Comparison of ENCODE assay signal across 34 cellular contexts in genomic region chr15:79308874-79309273, GRCh38. TPM values are rescaled to one million over a fixed set of nuclear protein-coding genes. Genes with fewer than 3 reads are reported as not detected.
A peak's percentile ranks its signal among the peaks of the same experiment; 100 is the strongest.
DNase-seq lines count a peak whose midpoint lies in the region; ATAC-seq and TF ChIP-seq lines count a peak whose summit lies in the region.
"Had no signal": no experiment of that assay in that cellular context is flagged by ENCODE, and none has a peak within 500 bp of the region (broad histone marks: within the 10 kb centered on the region; RNA-seq: fewer than 3 reads in every experiment).

No MANE protein-coding gene starts in this region.

- CTCF ChIA-PET in Calu3 (lab: Charles Lee), result no interaction called here

- H3K27me3 ChIP-seq in foreskin keratinocyte, result peaks cover 59% of the 10 kb centered on the region
- H3K27me3 ChIP-seq: BLaER1 treated with 17β-estradiol and CSF1 and Interleukin-3, amounts not matched to agents 10 nM and 100 nM; body of pancreas; right atrium auricular region had no signal

- DNase-seq in SKM-1 treated with dmso at 0.1 percent for 144 hours (lab: John Stamatoyannopoulos, UW; ENCODE audit: unreplicated experiment), result peak; percentile 9
- DNase-seq in SKM-1 (lab: John Stamatoyannopoulos, UW; ENCODE audit: unreplicated experiment), result no peak
- DNase-seq in KBM-7, result peak; percentile 32
- peak; percentile 26 for DNase-seq in SK-N-DZ (ENCODE audit: low spot score)
- DNase-seq in neural crest cell (ENCODE audit: low read depth, low spot score), result no peak
- no peak for DNase-seq in Calu3
- DNase-seq in foreskin keratinocyte, result no peak
- DNase-seq: activated CD4-positive, alpha-beta memory T cell treated with anti-CD3 and anti-CD28 coated beads for 36 hours; activated CD4-positive, alpha-beta T cell treated with anti-CD3 and anti-CD28 coated beads for 1 hour; activated CD8-positive, alpha-beta memory T cell treated with anti-CD3 and anti-CD28 coated beads, Interleukin-2, amount 50 U/mL, for 48 hours; activated naive CD4-positive, alpha-beta T cell treated with anti-CD3 and anti-CD28 coated beads, Interleukin-2, amount 10 ng/mL, durations not matched to agents 7 days and 5 days; body of pancreas; esophagus squamous epithelium; foreskin melanocyte; H7; heart left ventricle; NCI-H1048; NCI-H187; NCI-H226; small intestine; stimulated activated naive B cell treated with anti-CD40 and anti-IgM and Interleukin-4, amounts not matched to agents 10 μg/mL and 1 μg/mL and 100 μg/mL, for 72 hours; T-helper 2 cell; trophoblast cell had no signal

- intact Hi-C loops in Calu3 (cut with micrococcal nuclease; ENCODE audit: unreplicated experiment), result no loop called here

- no TSS peak for BruUV-seq in Calu3 (replicated peaks; lab: Mats Ljungman, UMichigan)

- H3K27ac Mint-ChIP-seq in neural crest cell (ENCODE audit: unreplicated experiment) (no peak overlapping the region), Calu3 (ENCODE audit: unreplicated experiment) (no peak overlapping the region)
- H3K27ac Mint-ChIP-seq: activated CD4-positive, alpha-beta memory T cell treated with anti-CD3 and anti-CD28 coated beads for 36 hours; activated naive CD4-positive, alpha-beta T cell treated with anti-CD3 and anti-CD28 coated beads, Interleukin-2, amount 10 ng/mL, durations not matched to agents 7 days and 5 days; activated T-helper 1 cell treated with anti-CD3 and anti-CD28 coated beads, Interleukin-12 subunit alpha, Interleukin-12 subunit beta, Interleukin-2, Interleukin-4 antibody, amounts not matched to agents 30 ng/mL and 10 ng/mL and 1 ng/mL, durations not matched to agents 14 hours and 24 hours and 36 hours; stimulated activated naive B cell treated with anti-CD40 and anti-IgM and Interleukin-4, amounts not matched to agents 10 μg/mL and 1 μg/mL and 100 μg/mL, for 72 hours had no signal

- TF ChIP-seq CTCF in neural crest cell (conservative IDR thresholded peaks at IDR 0.05), result no peak
- TF ChIP-seq CTCF in Calu3 (IDR thresholded peaks at IDR 0.05; ENCODE audit: unreplicated experiment), result no peak
- no peak for TF ChIP-seq CTCF in foreskin keratinocyte (conservative IDR thresholded peaks at IDR 0.05)

- no peaks in the 10 kb centered on the region for H3K9me3 Mint-ChIP-seq in neural crest cell
- no peaks in the 10 kb centered on the region for H3K9me3 Mint-ChIP-seq in Calu3 (ENCODE audit: low read depth, unreplicated experiment)
- H3K9me3 Mint-ChIP-seq: activated CD4-positive, alpha-beta memory T cell treated with anti-CD3 and anti-CD28 coated beads for 36 hours; activated naive CD4-positive, alpha-beta T cell treated with anti-CD3 and anti-CD28 coated beads, Interleukin-2, amount 10 ng/mL, durations not matched to agents 7 days and 5 days; activated T-helper 1 cell treated with anti-CD3 and anti-CD28 coated beads, Interleukin-12 subunit alpha, Interleukin-12 subunit beta, Interleukin-2, Interleukin-4 antibody, amounts not matched to agents 30 ng/mL and 10 ng/mL and 1 ng/mL, durations not matched to agents 14 hours and 24 hours and 36 hours; stimulated activated naive B cell treated with anti-CD40 and anti-IgM and Interleukin-4, amounts not matched to agents 10 μg/mL and 1 μg/mL and 100 μg/mL, for 72 hours had no signal

- H3K27me3 Mint-ChIP-seq in neural crest cell (ENCODE audit: low read depth) (peaks cover 62% of the 10 kb centered on the region), Calu3 (ENCODE audit: unreplicated experiment) (peaks cover 67% of the 10 kb centered on the region)

- in situ Hi-C loops in KBM-7 (cut with MboI; ENCODE audit: low pct_unique_long_range_greater_than_20kb, low sequenced_read_pairs), result no loop called here

- no peak overlapping the region for H3K27ac ChIP-seq in foreskin keratinocyte
- H3K27ac ChIP-seq: BLaER1 treated with 17β-estradiol and CSF1 and Interleukin-3, amounts not matched to agents 10 nM and 100 nM; body of pancreas; esophagus squamous epithelium; heart left ventricle; right atrium auricular region; RWPE1; SK-N-MC had no signal

- no peak for ATAC-seq in foreskin keratinocyte
- ATAC-seq in GM18858 (IDR thresholded peaks at IDR 0.05; ENCODE audit: unreplicated experiment), result no peak
- ATAC-seq: body of pancreas; heart left ventricle; stimulated activated naive B cell treated with anti-CD40 and anti-IgM and Interleukin-4, amounts not matched to agents 10 μg/mL and 1 μg/mL and 100 μg/mL, for 72 hours had no signal

- H3K4me1 Mint-ChIP-seq in neural crest cell (peaks cover 25% of the 10 kb centered on the region), Calu3 (ENCODE audit: low read depth, unreplicated experiment) (peaks cover 22% of the 10 kb centered on the region)

- H3K4me1 ChIP-seq in foreskin keratinocyte, result peaks cover 7% of the 10 kb centered on the region

- H3K4me3 Mint-ChIP-seq in neural crest cell (peak overlapping the region; percentile 77), Calu3 (ENCODE audit: low read depth, unreplicated experiment) (no peak overlapping the region)
- H3K4me3 Mint-ChIP-seq: activated CD4-positive, alpha-beta memory T cell treated with anti-CD3 and anti-CD28 coated beads for 36 hours; activated naive CD4-positive, alpha-beta T cell treated with anti-CD3 and anti-CD28 coated beads, Interleukin-2, amount 10 ng/mL, durations not matched to agents 7 days and 5 days; activated T-helper 1 cell treated with anti-CD3 and anti-CD28 coated beads, Interleukin-12 subunit alpha, Interleukin-12 subunit beta, Interleukin-2, Interleukin-4 antibody, amounts not matched to agents 30 ng/mL and 10 ng/mL and 1 ng/mL, durations not matched to agents 14 hours and 24 hours and 36 hours; stimulated activated naive B cell treated with anti-CD40 and anti-IgM and Interleukin-4, amounts not matched to agents 10 μg/mL and 1 μg/mL and 100 μg/mL, for 72 hours had no signal

- H3K36me3 Mint-ChIP-seq in neural crest cell (ENCODE audit: low read depth), result peaks cover 7% of the 10 kb centered on the region
- H3K36me3 Mint-ChIP-seq in Calu3 (ENCODE audit: insufficient read depth, unreplicated experiment), result peaks cover 34% of the 10 kb centered on the region

RNA-seq across cellular contexts. Expression of gene TMED3, which starts 2.0 kb away (rescaled TPM):
- 92.0 and 120 TPM in 2 replicates for polyA plus RNA-seq in SK-N-DZ (2014; cell fraction: cytosol; rRNA removed)
- polyA plus RNA-seq in SK-N-DZ (2014; cell fraction: nucleus; rRNA removed), result 42.2 and 57.3 TPM in 2 replicates
- total RNA-seq in neural crest cell (34.4 and 35.8 TPM in 2 replicates), Calu3 (2022) (127 and 139 TPM in 2 replicates), foreskin keratinocyte (97.3 and 102 TPM in 2 replicates)
- polyA plus RNA-seq in foreskin keratinocyte, result 130 and 131 TPM in 2 replicates

RNA-seq across cellular contexts. Expression of gene ANKRD34C, which starts 26.4 kb away (rescaled TPM):
- not detected in 2 replicates for polyA plus RNA-seq in SK-N-DZ (2014; cell fraction: cytosol; rRNA removed)
- polyA plus RNA-seq in SK-N-DZ (2014; cell fraction: nucleus; rRNA removed), result not detected in 2 replicates
- total RNA-seq in neural crest cell, result not detected in 2 replicates
- total RNA-seq in Calu3 (2022), result not detected in 2 replicates
- not detected in 2 replicates for total RNA-seq in foreskin keratinocyte
- polyA plus RNA-seq in foreskin keratinocyte, result not detected in 2 replicates
- total RNA-seq: activated CD4-positive, alpha-beta memory T cell treated with anti-CD3 and anti-CD28 coated beads for 36 hours; activated T-helper 1 cell treated with anti-CD3 and anti-CD28 coated beads, Interleukin-12 subunit alpha, Interleukin-12 subunit beta, Interleukin-2, Interleukin-4 antibody, amounts not matched to agents 30 ng/mL and 10 ng/mL and 1 ng/mL, durations not matched to agents 14 hours and 24 hours and 36 hours; esophagus squamous epithelium; H7; kidney epithelial cell; LHCN-M2; lower leg skin; OCI-LY7 had no signal
- polyA plus RNA-seq: AG04450 had no signal

Comparison
In these comparisons a context has a peak if more than half of its experiments do, and no peak if none do; other contexts are left out.
1. DNase-seq: peak in SKM-1 treated with dmso at 0.1 percent for 144 hours (single experiment), KBM-7 (single experiment) and SK-N-DZ (single experiment); none in SKM-1 (single experiment), neural crest cell (single experiment), Calu3 (single experiment) and foreskin keratinocyte (0 of 2).